ENCODE assay signal across 8 cellular contexts in genomic region chr15:94287794-94288246, GRCh38. TPM values are rescaled to one million over a fixed set of nuclear protein-coding genes. Genes with fewer than 3 reads are reported as not detected.
DNase-seq lines count a peak whose midpoint lies in the region; ATAC-seq and TF ChIP-seq lines count a peak whose summit lies in the region.

No MANE protein-coding gene starts in this region.

- H3K27ac ChIP-seq in foreskin keratinocyte: no peak overlapping the region

- H3K36me3 Mint-ChIP-seq in activated T-helper 17 cell treated with anti-CD3 and anti-CD28 coated beads, Interleukin-2, amount 50 U/mL, for 72 hours (ENCODE audit: low read depth): peaks cover 7% of the 10 kb centered on the region

- H3K4me3 Mint-ChIP-seq in activated T-helper 17 cell treated with anti-CD3 and anti-CD28 coated beads, Interleukin-2, amount 50 U/mL, for 72 hours: peak overlapping the region; percentile 66

- H3K27ac Mint-ChIP-seq in activated T-helper 17 cell treated with anti-CD3 and anti-CD28 coated beads, Interleukin-2, amount 50 U/mL, for 72 hours: peak overlapping the region; percentile 74

- TF ChIP-seq CTCF in GM12864 (IDR thresholded peaks at IDR 0.05; ENCODE audit: low read depth, low read length, missing control alignments) (peak; percentile 10), foreskin keratinocyte (conservative IDR thresholded peaks at IDR 0.05) (no peak)

- H3K4me1 ChIP-seq in foreskin keratinocyte: no peaks in the 10 kb centered on the region

- ATAC-seq in GM19467 (IDR thresholded peaks at IDR 0.05; ENCODE audit: unreplicated experiment): peak; percentile 96
- peak; percentile 97 for ATAC-seq in HG03460 (IDR thresholded peaks at IDR 0.05; ENCODE audit: unreplicated experiment)
- peak; percentile 97 for ATAC-seq in activated T-helper 17 cell treated with anti-CD3 and anti-CD28 coated beads, Interleukin-2, amount 50 U/mL, for 72 hours (replicated peaks)
- no peak for ATAC-seq in foreskin keratinocyte

- peaks cover 9% of the 10 kb centered on the region for H3K9me3 Mint-ChIP-seq in activated T-helper 17 cell treated with anti-CD3 and anti-CD28 coated beads, Interleukin-2, amount 50 U/mL, for 72 hours

- peaks cover 31% of the 10 kb centered on the region for H3K4me1 Mint-ChIP-seq in activated T-helper 17 cell treated with anti-CD3 and anti-CD28 coated beads, Interleukin-2, amount 50 U/mL, for 72 hours

- DNase-seq in GM12864 (ENCODE audit: low read depth): peak; percentile 59
- no peak for DNase-seq in foreskin keratinocyte
- no peak for DNase-seq in AG08395 (ENCODE audit: low spot score)
- no peak for DNase-seq in midbrain (lab: John Stamatoyannopoulos, UW)
- DNase-seq in foreskin melanocyte: no peak

- no peak overlapping the region for H3K4me3 ChIP-seq in GM12864 (ENCODE audit: low read depth, low read length)

- H3K27me3 ChIP-seq in foreskin keratinocyte: no peaks in the 10 kb centered on the region

- H3K27me3 Mint-ChIP-seq in activated T-helper 17 cell treated with anti-CD3 and anti-CD28 coated beads, Interleukin-2, amount 50 U/mL, for 72 hours: no peaks in the 10 kb centered on the region

RNA-seq across cellular contexts. Expression of gene MCTP2, which starts 56.5 kb away (rescaled TPM):
- total RNA-seq in activated T-helper 17 cell treated with anti-CD3 and anti-CD28 coated beads, Interleukin-2, amount 50 U/mL, for 72 hours: 10 to 100 TPM; 19.6 to 32.9 TPM
- 13.4 and 14.5 TPM in 2 replicates for total RNA-seq in foreskin keratinocyte
- polyA plus RNA-seq in foreskin keratinocyte: 2.7 TPM in 2 replicates
